1 cellular context compared by ENCODE assay signal in the genomic region with DNA sequence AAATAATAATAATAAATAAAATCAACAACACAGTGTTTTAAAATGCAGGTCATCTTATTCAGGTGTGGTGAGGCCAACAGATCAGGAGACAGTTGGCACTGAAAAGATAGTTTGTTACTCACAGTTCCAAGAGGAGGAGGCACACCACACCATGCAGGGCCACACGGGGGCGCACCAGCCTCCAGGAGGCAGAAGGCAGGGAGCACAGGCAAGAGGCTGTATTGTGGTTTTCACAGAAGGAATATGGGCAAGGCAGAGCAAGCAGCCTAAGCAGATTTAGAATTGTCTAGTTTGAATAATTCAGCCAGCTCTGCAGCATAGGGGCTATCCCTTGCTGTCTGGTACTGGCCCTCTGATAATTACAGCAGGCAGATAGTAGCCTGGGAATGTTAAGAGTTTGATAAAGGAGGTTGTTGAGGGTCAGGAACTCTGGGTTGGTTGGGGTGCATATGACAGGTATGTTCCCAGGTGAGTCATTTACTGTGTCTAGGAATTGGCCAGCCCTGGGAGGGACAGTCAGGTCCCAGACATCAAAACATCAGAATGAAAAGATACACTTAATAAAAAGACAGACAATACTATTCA.
TF ChIP-seq lines count a peak whose summit lies in the region.

No MANE protein-coding gene starts in this region.

TF ChIP-seq in GM12878, 131 proteins besides CTCF, POLR2A, EP300 and RAD21 (continued from another document):
- TF ChIP-seq ZBTB11 (CRISPR knock-in tag; IDR thresholded peaks at IDR 0.05) (no peak), IKZF1 (conservative IDR thresholded peaks at IDR 0.05) (0 out of 2 replicates have a peak, but pooled peaks have one; percentile 11), ZSCAN29 (IDR thresholded peaks at IDR 0.05) (no peak), LARP7 (IDR thresholded peaks at IDR 0.05) (no peak), HCFC1 (IDR thresholded peaks at IDR 0.05; ENCODE audit: low read length) (no peak), PAX8 (IDR thresholded peaks at IDR 0.05) (no peak), RUNX3 (IDR thresholded peaks at IDR 0.05; ENCODE audit: low read length) (peak; percentile 60), JUND (IDR thresholded peaks at IDR 0.05; ENCODE audit: low read depth, low read length) (no peak), YY1 (IDR thresholded peaks at IDR 0.05; ENCODE audit: low read depth, low read length) (peak; percentile 49; the same call in 1 of the 2 replicates)
- TF ChIP-seq, protein P1, sequence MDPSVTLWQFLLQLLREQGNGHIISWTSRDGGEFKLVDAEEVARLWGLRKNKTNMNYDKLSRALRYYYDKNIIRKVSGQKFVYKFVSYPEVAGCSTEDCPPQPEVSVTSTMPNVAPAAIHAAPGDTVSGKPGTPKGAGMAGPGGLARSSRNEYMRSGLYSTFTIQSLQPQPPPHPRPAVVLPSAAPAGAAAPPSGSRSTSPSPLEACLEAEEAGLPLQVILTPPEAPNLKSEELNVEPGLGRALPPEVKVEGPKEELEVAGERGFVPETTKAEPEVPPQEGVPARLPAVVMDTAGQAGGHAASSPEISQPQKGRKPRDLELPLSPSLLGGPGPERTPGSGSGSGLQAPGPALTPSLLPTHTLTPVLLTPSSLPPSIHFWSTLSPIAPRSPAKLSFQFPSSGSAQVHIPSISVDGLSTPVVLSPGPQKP (IDR thresholded peaks at IDR 0.05; ENCODE audit: low read depth, low read length) = no peak
